Comparison of ENCODE assay signal across 13 cellular contexts in the genomic region with DNA sequence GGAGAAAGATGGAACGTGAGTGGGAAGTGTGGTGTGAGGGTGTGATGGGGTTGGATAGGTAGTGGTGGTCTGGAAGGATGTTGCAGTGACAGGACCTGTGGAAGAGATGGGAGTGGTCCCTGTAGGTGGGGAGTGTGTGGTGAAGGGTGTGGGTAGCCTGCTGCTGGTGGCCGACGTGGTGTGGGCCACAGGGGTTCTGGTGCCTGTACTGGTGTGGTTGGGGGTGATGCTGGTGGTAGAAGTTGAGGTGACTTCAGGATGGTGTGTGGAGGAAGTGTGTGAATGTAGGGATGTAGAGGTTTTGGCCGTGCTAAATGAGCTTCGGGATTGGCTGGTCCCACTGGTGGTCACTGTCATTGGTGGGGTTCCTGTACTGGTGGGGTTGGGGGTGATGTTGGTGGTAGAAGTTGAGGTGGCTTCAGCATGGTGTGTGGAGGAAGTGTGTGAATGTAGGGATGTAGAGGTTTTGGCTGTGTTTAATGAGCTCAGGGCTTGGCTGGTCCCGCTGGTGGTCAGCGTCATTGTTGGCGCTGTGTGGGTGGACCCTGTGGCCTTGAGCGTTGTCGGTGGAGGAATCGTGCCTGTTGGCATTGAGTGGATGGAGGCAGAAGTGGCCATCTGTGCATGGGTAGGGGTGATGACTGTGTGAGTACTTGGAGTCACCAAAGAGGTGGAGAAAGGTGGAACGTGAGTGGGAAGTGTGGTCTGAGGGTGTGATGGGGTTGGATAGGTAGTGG. TPM values are rescaled to one million over a fixed set of nuclear protein-coding genes. Genes with fewer than 3 reads are reported as not detected.
A peak's percentile ranks its signal among the peaks of the same experiment; 100 is the strongest.
DNase-seq lines count a peak whose midpoint lies in the region; ATAC-seq and TF ChIP-seq lines count a peak whose summit lies in the region.
"Had no signal": no experiment of that assay in that cellular context is flagged by ENCODE, and none has a peak within 500 bp of the region (broad histone marks: within the 10 kb centered on the region; RNA-seq: fewer than 3 reads in every experiment).

No MANE protein-coding gene starts in this region.

- peak overlapping the region in 1 of 2 donors; percentile 2 for H3K27ac Mint-ChIP-seq in natural killer cell treated with Interleukin-12 subunit alpha and Interleukin-12 subunit beta and Interleukin-15 and Interleukin-18, amount 100 ng/mL, for 72 hours
- H3K27ac Mint-ChIP-seq in activated CD4-positive, alpha-beta memory T cell treated with anti-CD3 and anti-CD28 coated beads, Interleukin-2, amount 10 ng/mL, durations not matched to agents 7 days and 5 days = no peak overlapping the region
- H3K27ac Mint-ChIP-seq in osteocyte (ENCODE audit: unreplicated experiment) = no peak overlapping the region
- H3K27ac Mint-ChIP-seq: CD8-positive, alpha-beta T cell had no signal

- POLR2A ChIA-PET in HEK293T (lab: Yijun Ruan, JAX) = no interaction called here
- POLR2A ChIA-PET in activated CD4-positive, alpha-beta memory T cell treated with anti-CD3 and anti-CD28 coated beads, Interleukin-2, amount 10 ng/mL, durations not matched to agents 7 days and 5 days (lab: Charles Lee) = no interaction called here

- DNase-seq in Ammon's horn (ENCODE audit: low spot score) (peak; percentile 27), HEK293T (ENCODE audit: extremely low spot score) (peak; percentile 32), fibroblast of gingiva (ENCODE audit: low read depth) (peak; percentile 38), DMS153 treated with DMSO at 0.1 percent for 48 hours (lab: John Stamatoyannopoulos, UW; ENCODE audit: unreplicated experiment) (no peak), NCI-H446 treated with DMSO at 0.1 percent for 48 hours (lab: John Stamatoyannopoulos, UW) (no peak), osteocyte (ENCODE audit: extremely low spot score, unreplicated experiment) (no peak)
- no peak for DNase-seq in natural killer cell treated with Interleukin-12 subunit alpha and Interleukin-12 subunit beta and Interleukin-15 and Interleukin-18, amount 100 ng/mL, for 72 hours (ENCODE audit: low spot score)
- no peak for DNase-seq in activated CD4-positive, alpha-beta memory T cell treated with anti-CD3 and anti-CD28 coated beads, Interleukin-2, amount 10 ng/mL, durations not matched to agents 7 days and 5 days
- DNase-seq: activated CD4-positive, alpha-beta T cell treated with anti-CD3 and anti-CD28 coated beads for 1 hour; kidney; thyroid gland had no signal

- peaks cover 11% of the 10 kb centered on the region for H3K36me3 Mint-ChIP-seq in natural killer cell treated with Interleukin-12 subunit alpha and Interleukin-12 subunit beta and Interleukin-15 and Interleukin-18, amount 100 ng/mL, for 72 hours
- peaks cover 13% of the 10 kb centered on the region for H3K36me3 Mint-ChIP-seq in activated CD4-positive, alpha-beta memory T cell treated with anti-CD3 and anti-CD28 coated beads, Interleukin-2, amount 10 ng/mL, durations not matched to agents 7 days and 5 days (ENCODE audit: low read depth)
- H3K36me3 Mint-ChIP-seq in osteocyte (ENCODE audit: unreplicated experiment) = peaks cover 6% of the 10 kb centered on the region
- H3K36me3 Mint-ChIP-seq: CD8-positive, alpha-beta T cell had no signal

- H3K4me1 Mint-ChIP-seq in natural killer cell treated with Interleukin-12 subunit alpha and Interleukin-12 subunit beta and Interleukin-15 and Interleukin-18, amount 100 ng/mL, for 72 hours (ENCODE audit: low read depth in 2 of 2) = peaks cover 32 to 34% of the 10 kb centered on the region in 2 donors
- H3K4me1 Mint-ChIP-seq in activated CD4-positive, alpha-beta memory T cell treated with anti-CD3 and anti-CD28 coated beads, Interleukin-2, amount 10 ng/mL, durations not matched to agents 7 days and 5 days = peaks cover 18% of the 10 kb centered on the region
- H3K4me1 Mint-ChIP-seq in osteocyte (ENCODE audit: unreplicated experiment) = no peaks in the 10 kb centered on the region

- H3K9me3 Mint-ChIP-seq in natural killer cell treated with Interleukin-12 subunit alpha and Interleukin-12 subunit beta and Interleukin-15 and Interleukin-18, amount 100 ng/mL, for 72 hours = peaks cover 14% of the 10 kb centered on the region
- H3K9me3 Mint-ChIP-seq in activated CD4-positive, alpha-beta memory T cell treated with anti-CD3 and anti-CD28 coated beads, Interleukin-2, amount 10 ng/mL, durations not matched to agents 7 days and 5 days = peaks cover 20% of the 10 kb centered on the region
- H3K9me3 Mint-ChIP-seq in osteocyte (ENCODE audit: unreplicated experiment) = peaks cover 13% of the 10 kb centered on the region
- H3K9me3 Mint-ChIP-seq: CD8-positive, alpha-beta T cell had no signal

- H3K4me3 Mint-ChIP-seq in natural killer cell treated with Interleukin-12 subunit alpha and Interleukin-12 subunit beta and Interleukin-15 and Interleukin-18, amount 100 ng/mL, for 72 hours = peak overlapping the region; percentile 42
- H3K4me3 Mint-ChIP-seq in activated CD4-positive, alpha-beta memory T cell treated with anti-CD3 and anti-CD28 coated beads, Interleukin-2, amount 10 ng/mL, durations not matched to agents 7 days and 5 days = no peak overlapping the region
- H3K4me3 Mint-ChIP-seq in osteocyte (ENCODE audit: unreplicated experiment) = no peak overlapping the region
- H3K4me3 Mint-ChIP-seq: CD8-positive, alpha-beta T cell had no signal

- H3K27me3 Mint-ChIP-seq in natural killer cell treated with Interleukin-12 subunit alpha and Interleukin-12 subunit beta and Interleukin-15 and Interleukin-18, amount 100 ng/mL, for 72 hours = peaks cover 0 to 2% of the 10 kb centered on the region in 2 donors
- no peaks in the 10 kb centered on the region for H3K27me3 Mint-ChIP-seq in activated CD4-positive, alpha-beta memory T cell treated with anti-CD3 and anti-CD28 coated beads, Interleukin-2, amount 10 ng/mL, durations not matched to agents 7 days and 5 days
- H3K27me3 Mint-ChIP-seq in osteocyte (ENCODE audit: unreplicated experiment) = no peaks in the 10 kb centered on the region

- CTCF ChIA-PET in HEK293T (lab: Yijun Ruan, JAX) = no interaction called here
- CTCF ChIA-PET in activated CD4-positive, alpha-beta memory T cell treated with anti-CD3 and anti-CD28 coated beads, Interleukin-2, amount 10 ng/mL, durations not matched to agents 7 days and 5 days (lab: Charles Lee) = no interaction called here

- ATAC-seq in natural killer cell treated with Interleukin-12 subunit alpha and Interleukin-12 subunit beta and Interleukin-15 and Interleukin-18, amount 100 ng/mL, for 72 hours = peak in 1 of 2 donors; percentile 37
- ATAC-seq: CD8-positive, alpha-beta T cell had no signal

- no peak for TF ChIP-seq CTCF in osteocyte (IDR thresholded peaks at IDR 0.05)

TF ChIP-seq in HEK293T, 16 proteins besides CTCF, POLR2A, EP300 and RAD21:
- TF ChIP-seq LEF1 (IDR thresholded peaks at IDR 0.05; ENCODE audit: borderline replicate concordance) (no peak), HDGF (IDR thresholded peaks at IDR 0.05; ENCODE audit: borderline replicate concordance) (no peak), ELF4 (IDR thresholded peaks at IDR 0.05) (no peak), TARDBP (IDR thresholded peaks at IDR 0.05) (no peak), L3MBTL2 (conservative IDR thresholded peaks at IDR 0.05) (no peak), SUZ12 (IDR thresholded peaks at IDR 0.05) (no peak)

RNA-seq across cellular contexts. Expression of gene MUC6, which starts 19.1 kb away (rescaled TPM):
- not detected for total RNA-seq in natural killer cell treated with Interleukin-12 subunit alpha and Interleukin-12 subunit beta and Interleukin-15 and Interleukin-18, amount 100 ng/mL, for 72 hours
- total RNA-seq in activated CD4-positive, alpha-beta memory T cell treated with anti-CD3 and anti-CD28 coated beads, Interleukin-2, amount 10 ng/mL, durations not matched to agents 7 days and 5 days = not detected
- not detected in 2 replicates for total RNA-seq in osteocyte
- total RNA-seq: CD8-positive, alpha-beta T cell; posterior vena cava; thyroid gland had no signal

RNA-seq across cellular contexts. Expression of gene MUC2, which starts 57.2 kb away (rescaled TPM):
- total RNA-seq in natural killer cell treated with Interleukin-12 subunit alpha and Interleukin-12 subunit beta and Interleukin-15 and Interleukin-18, amount 100 ng/mL, for 72 hours = not detected
- total RNA-seq in activated CD4-positive, alpha-beta memory T cell treated with anti-CD3 and anti-CD28 coated beads, Interleukin-2, amount 10 ng/mL, durations not matched to agents 7 days and 5 days = not detected
- total RNA-seq in osteocyte = not detected in 2 replicates
- total RNA-seq: CD8-positive, alpha-beta T cell; kidney; thyroid gland had no signal

Comparison
In these comparisons a context has a peak if more than half of its experiments do, and no peak if none do; other contexts are left out.
1. DNase-seq: peak in Ammon's horn (single experiment), HEK293T (single experiment) and fibroblast of gingiva (single experiment); none in natural killer cell treated with Interleukin-12 subunit alpha and Interleukin-12 subunit beta and Interleukin-15 and Interleukin-18, amount 100 ng/mL, for 72 hours (single experiment), DMS153 treated with DMSO at 0.1 percent for 48 hours (single experiment), activated CD4-positive, alpha-beta memory T cell treated with anti-CD3 and anti-CD28 coated beads, Interleukin-2, amount 10 ng/mL, durations not matched to agents 7 days and 5 days (single experiment), NCI-H446 treated with DMSO at 0.1 percent for 48 hours (single experiment) and osteocyte (single experiment).